18 cellular contexts compared by ENCODE assay signal in the genomic region with DNA sequence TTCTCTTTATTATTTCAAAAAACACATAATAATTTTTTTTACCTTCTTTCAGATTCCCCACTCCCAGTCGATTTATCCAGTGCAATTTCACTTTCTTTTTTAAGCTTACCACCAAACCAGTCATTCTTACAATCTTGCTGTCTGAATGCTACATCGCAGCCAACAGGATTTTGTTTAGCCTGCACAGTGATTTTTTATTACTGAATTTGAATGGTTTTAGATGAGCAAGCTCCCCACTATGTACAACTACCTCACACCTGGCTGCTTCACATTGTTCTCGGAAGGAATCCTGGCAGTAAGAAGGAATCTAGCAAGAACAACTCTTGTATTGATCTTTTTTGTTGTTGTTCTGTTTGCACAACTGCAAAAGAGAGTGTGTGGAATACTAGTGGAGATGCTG.
"Had no signal": no experiment of that assay in that cellular context is flagged by ENCODE, and none has a peak within 500 bp of the region (broad histone marks: within the 10 kb centered on the region; RNA-seq: fewer than 3 reads in every experiment).

No MANE protein-coding gene starts in this region.

- H3K4me3 Mint-ChIP-seq: activated B cell treated with CpG ODN at 0.5 μM for 24 hours; activated CD4-positive, alpha-beta memory T cell treated with anti-CD3 and anti-CD28 coated beads for 36 hours; activated T-helper 1 cell treated with anti-CD3 and anti-CD28 coated beads, Interleukin-12 subunit alpha, Interleukin-12 subunit beta, Interleukin-2, Interleukin-4 antibody, amounts not matched to agents 30 ng/mL and 10 ng/mL and 1 ng/mL, durations not matched to agents 14 hours and 24 hours and 36 hours; central memory CD8-positive, alpha-beta T cell; memory B cell; natural killer cell had no signal

- DNase-seq: activated B cell treated with CpG ODN at 0.5 μM for 24 hours; activated CD4-positive, alpha-beta memory T cell treated with anti-CD3 and anti-CD28 coated beads for 36 hours; activated CD4-positive, alpha-beta T cell treated with anti-CD3 and anti-CD28 coated beads for 4 hours; activated naive CD4-positive, alpha-beta T cell; activated T-cell treated with anti-CD3 and anti-CD28 coated beads for 4 hours; colonic mucosa; heart left ventricle; left ventricle myocardium superior; natural killer cell; stimulated activated CD8-positive, alpha-beta memory T cell treated with anti-CD3 and anti-CD28 coated beads, Interleukin-4, amount 100 ng/mL, for 48 hours; stimulated activated naive CD4-positive, alpha-beta T cell; tibial artery had no signal

- ATAC-seq: gastroesophageal sphincter, heart left ventricle, left ventricle myocardium superior, natural killer cell had no signal

- H3K4me1 Mint-ChIP-seq: activated B cell treated with CpG ODN at 0.5 μM for 24 hours; central memory CD8-positive, alpha-beta T cell; memory B cell; natural killer cell had no signal

- H3K27ac ChIP-seq: colonic mucosa, gastroesophageal sphincter, heart left ventricle, neutrophil, tibial artery had no signal

- FAIRE-seq: endometrium had no signal

- H3K36me3 ChIP-seq: colonic mucosa, gastroesophageal sphincter, heart left ventricle, neutrophil, tibial artery had no signal

- H3K36me3 Mint-ChIP-seq: activated CD4-positive, alpha-beta memory T cell treated with anti-CD3 and anti-CD28 coated beads for 36 hours; memory B cell had no signal

- H3K27me3 Mint-ChIP-seq: activated B cell treated with CpG ODN at 0.5 μM for 24 hours; activated CD4-positive, alpha-beta memory T cell treated with anti-CD3 and anti-CD28 coated beads for 36 hours; central memory CD8-positive, alpha-beta T cell; memory B cell had no signal

- H3K9me3 Mint-ChIP-seq: activated CD4-positive, alpha-beta memory T cell treated with anti-CD3 and anti-CD28 coated beads for 36 hours had no signal

- H3K4me1 ChIP-seq: colonic mucosa, gastroesophageal sphincter, heart left ventricle, tibial artery had no signal

- H3K27me3 ChIP-seq: colonic mucosa, gastroesophageal sphincter, heart left ventricle, neutrophil, tibial artery had no signal

- H3K9me3 ChIP-seq: colonic mucosa, gastroesophageal sphincter, neutrophil, tibial artery had no signal

- H3K27ac Mint-ChIP-seq: activated B cell treated with CpG ODN at 0.5 μM for 24 hours; activated CD4-positive, alpha-beta memory T cell treated with anti-CD3 and anti-CD28 coated beads for 36 hours; activated T-helper 1 cell treated with anti-CD3 and anti-CD28 coated beads, Interleukin-12 subunit alpha, Interleukin-12 subunit beta, Interleukin-2, Interleukin-4 antibody, amounts not matched to agents 30 ng/mL and 10 ng/mL and 1 ng/mL, durations not matched to agents 14 hours and 24 hours and 36 hours; memory B cell; natural killer cell had no signal

- H3K4me3 ChIP-seq: colonic mucosa, gastroesophageal sphincter, heart left ventricle, tibial artery had no signal
